ENCODE assay signal across 14 cellular contexts in genomic region chr1:116138277-116138792, GRCh38. TPM values are rescaled to one million over a fixed set of nuclear protein-coding genes. Genes with fewer than 3 reads are reported as not detected.
DNase-seq lines count a peak whose midpoint lies in the region; ATAC-seq and TF ChIP-seq lines count a peak whose summit lies in the region.
"Had no signal": no experiment of that assay in that cellular context is flagged by ENCODE, and none has a peak within 500 bp of the region (broad histone marks: within the 10 kb centered on the region; RNA-seq: fewer than 3 reads in every experiment).

No MANE protein-coding gene starts in this region.

- H3K27me3 ChIP-seq in KMS-11 (ENCODE audit: insufficient read depth, low read depth) (no peaks in the 10 kb centered on the region), adipocyte (replicated peaks; ENCODE audit: control insufficient read depth, insufficient read depth, low read length) (no peaks in the 10 kb centered on the region), osteoblast (ENCODE audit: insufficient read depth, low read length) (no peaks in the 10 kb centered on the region)
- H3K27me3 ChIP-seq: dorsolateral prefrontal cortex, left lung, Peyer's patch had no signal

- no peak overlapping the region for H3K9ac ChIP-seq in KMS-11
- H3K9ac ChIP-seq in adipocyte (ENCODE audit: low read length) = peak overlapping the region; percentile 73

- H3K4me2 ChIP-seq in KMS-11 (0 out of 2 replicates have a peak overlapping the region, but pooled peaks have one; percentile 29), osteoblast (ENCODE audit: insufficient read depth, low read length) (peak overlapping the region; percentile 75)

- ATAC-seq in activated CD4-positive, alpha-beta T cell treated with anti-CD3 and anti-CD28 coated beads for 36 hours = no peak
- no peak for ATAC-seq in HG03565 (IDR thresholded peaks at IDR 0.05; ENCODE audit: unreplicated experiment)

- H3K27me3 Mint-ChIP-seq in activated CD4-positive, alpha-beta T cell treated with anti-CD3 and anti-CD28 coated beads for 36 hours = peaks cover 2% of the 10 kb centered on the region
- H3K27me3 Mint-ChIP-seq in activated CD4-positive, alpha-beta T cell treated with anti-CD3 and anti-CD28 coated beads, Interleukin-2, amount 10 ng/mL, durations not matched to agents 24 days and 14 days = peaks cover 19% of the 10 kb centered on the region

- H3K36me3 ChIP-seq in KMS-11 (ENCODE audit: insufficient read depth) (no peaks in the 10 kb centered on the region), adipocyte (ENCODE audit: control insufficient read depth, insufficient read depth, low read length, severe bottlenecking) (no peaks in the 10 kb centered on the region), osteoblast (ENCODE audit: insufficient read depth, low read length) (no peaks in the 10 kb centered on the region)
- H3K36me3 ChIP-seq: left lung, Peyer's patch had no signal

- no peaks in the 10 kb centered on the region for H3K79me2 ChIP-seq in KMS-11 (ENCODE audit: insufficient read depth, low read depth)
- H3K79me2 ChIP-seq in osteoblast (ENCODE audit: insufficient read depth, low read length) = no peaks in the 10 kb centered on the region

- no peaks in the 10 kb centered on the region for H3K9me3 Mint-ChIP-seq in activated CD4-positive, alpha-beta T cell treated with anti-CD3 and anti-CD28 coated beads for 36 hours (ENCODE audit: low read depth)
- H3K9me3 Mint-ChIP-seq in activated CD4-positive, alpha-beta T cell treated with anti-CD3 and anti-CD28 coated beads, Interleukin-2, amount 10 ng/mL, durations not matched to agents 24 days and 14 days = no peaks in the 10 kb centered on the region
- H3K9me3 Mint-ChIP-seq: T-helper 1 cell treated with Interleukin-12 subunit alpha and Interleukin-12 subunit beta and Interleukin-4 antibody, amounts not matched to agents 30 μg/mL and 1 μg/mL, for 36 hours had no signal

- H3K27ac Mint-ChIP-seq in activated CD4-positive, alpha-beta T cell treated with anti-CD3 and anti-CD28 coated beads for 36 hours = peak overlapping the region; percentile 84
- no peak overlapping the region for H3K27ac Mint-ChIP-seq in activated CD4-positive, alpha-beta T cell treated with anti-CD3 and anti-CD28 coated beads, Interleukin-2, amount 10 ng/mL, durations not matched to agents 24 days and 14 days

- H3K4me1 ChIP-seq in KMS-11 (ENCODE audit: low read depth, poor library complexity, severe bottlenecking) (peaks cover 12% of the 10 kb centered on the region), adipocyte (ENCODE audit: control insufficient read depth, insufficient read depth, low read length) (no peaks in the 10 kb centered on the region), osteoblast (ENCODE audit: insufficient read depth, low read length) (no peaks in the 10 kb centered on the region)
- H3K4me1 ChIP-seq: Caco-2 had no signal

- H4K20me1 ChIP-seq in KMS-11 (ENCODE audit: insufficient read depth) (no peaks in the 10 kb centered on the region), osteoblast (ENCODE audit: insufficient read depth, low read length) (no peaks in the 10 kb centered on the region)

- no peak for DNase-seq in activated CD4-positive, alpha-beta T cell treated with anti-CD3 and anti-CD28 coated beads for 36 hours
- DNase-seq in activated CD4-positive, alpha-beta T cell treated with anti-CD3 and anti-CD28 coated beads, Interleukin-2, amount 10 ng/mL, durations not matched to agents 24 days and 14 days = no peak
- DNase-seq in adipocyte (ENCODE audit: low read depth) = no peak
- DNase-seq in osteoblast (ENCODE audit: insufficient read length, low spot score, missing footprints) = no peak
- DNase-seq in NCI-H1694 treated with DMSO at 0.1 percent for 48 hours (lab: John Stamatoyannopoulos, UW) = no peak
- no peak for DNase-seq in inferior parietal cortex (ENCODE audit: extremely low spot score)

- intact Hi-C loops in activated CD4-positive, alpha-beta T cell treated with anti-CD3 and anti-CD28 coated beads for 36 hours (cut with DNase I, micrococcal nuclease) = loop anchor here (2.0 to 5.0 kb wide), 3 partner anchors 239 to 916 kb away; partner anchors contain the start of gene CD58 (in 1 of the 2)
- intact Hi-C loops in activated CD4-positive, alpha-beta T cell treated with anti-CD3 and anti-CD28 coated beads, Interleukin-2, amount 10 ng/mL, durations not matched to agents 24 days and 14 days (cut with micrococcal nuclease) = loop anchor here (2.0 kb wide), 2 partner anchors 236 to 458 kb away; no protein-coding TSS in a partner anchor

- TF ChIP-seq CTCF in KMS-11 (conservative IDR thresholded peaks at IDR 0.05; ENCODE audit: low read depth, low read length) = no peak
- no peak for TF ChIP-seq CTCF in osteoblast (IDR thresholded peaks at IDR 0.05; ENCODE audit: extremely low read depth, low read depth, low read length)

- H3K4me1 Mint-ChIP-seq in activated CD4-positive, alpha-beta T cell treated with anti-CD3 and anti-CD28 coated beads for 36 hours = peaks cover 12% of the 10 kb centered on the region
- H3K4me1 Mint-ChIP-seq in activated CD4-positive, alpha-beta T cell treated with anti-CD3 and anti-CD28 coated beads, Interleukin-2, amount 10 ng/mL, durations not matched to agents 24 days and 14 days = peaks cover 8% of the 10 kb centered on the region

- no peak overlapping the region for H3K27ac ChIP-seq in KMS-11
- no peak overlapping the region for H3K27ac ChIP-seq in osteoblast (ENCODE audit: low read depth, low read length)

- H2AFZ ChIP-seq in KMS-11 (ENCODE audit: low read depth) (peak overlapping the region; percentile 94), osteoblast (ENCODE audit: low read length) (peak overlapping the region; percentile 92)

- peak overlapping the region; percentile 36 for H3K4me3 Mint-ChIP-seq in activated CD4-positive, alpha-beta T cell treated with anti-CD3 and anti-CD28 coated beads for 36 hours
- no peak overlapping the region for H3K4me3 Mint-ChIP-seq in activated CD4-positive, alpha-beta T cell treated with anti-CD3 and anti-CD28 coated beads, Interleukin-2, amount 10 ng/mL, durations not matched to agents 24 days and 14 days

- H3K9me3 ChIP-seq in adipocyte (ENCODE audit: control insufficient read depth, low read length) (peaks cover under 1% of the 10 kb centered on the region), osteoblast (ENCODE audit: low read depth, low read length) (no peaks in the 10 kb centered on the region)
- H3K9me3 ChIP-seq: Caco-2, left lung, Peyer's patch had no signal

- H3K4me3 ChIP-seq in KMS-11 (IDR thresholded peaks at IDR 0.05; ENCODE audit: insufficient read depth, low read depth, low read length) = no peak overlapping the region
- H3K4me3 ChIP-seq in adipocyte (ENCODE audit: low read length) = no peak overlapping the region
- H3K4me3 ChIP-seq in osteoblast (ENCODE audit: insufficient read depth, low read length) = no peak overlapping the region
- H3K4me3 ChIP-seq: left lung had no signal

- no peaks in the 10 kb centered on the region for H3K36me3 Mint-ChIP-seq in activated CD4-positive, alpha-beta T cell treated with anti-CD3 and anti-CD28 coated beads for 36 hours (ENCODE audit: low read depth)
- H3K36me3 Mint-ChIP-seq in activated CD4-positive, alpha-beta T cell treated with anti-CD3 and anti-CD28 coated beads, Interleukin-2, amount 10 ng/mL, durations not matched to agents 24 days and 14 days (ENCODE audit: low read depth) = no peaks in the 10 kb centered on the region

- POLR2A ChIA-PET in activated CD4-positive, alpha-beta T cell treated with anti-CD3 and anti-CD28 coated beads for 36 hours (lab: Charles Lee) = no interaction called here

- CTCF ChIA-PET in activated CD4-positive, alpha-beta T cell treated with anti-CD3 and anti-CD28 coated beads for 36 hours (lab: Charles Lee) = interaction anchor here (0.7 to 6.6 kb wide), 45 partner anchors 9 to 375 kb away, joined by 3 to 178 read pairs (median 6); no protein-coding TSS in a partner anchor

RNA-seq across cellular contexts. Expression of gene MAB21L3, which starts 27.1 kb away (rescaled TPM):
- total RNA-seq in activated CD4-positive, alpha-beta T cell treated with anti-CD3 and anti-CD28 coated beads for 36 hours = not detected
- not detected in 2 replicates for total RNA-seq in activated CD4-positive, alpha-beta T cell treated with anti-CD3 and anti-CD28 coated beads, Interleukin-2, amount 10 ng/mL, durations not matched to agents 24 days and 14 days
- total RNA-seq in osteoblast = 0.29 and 0.36 TPM in 2 replicates
- total RNA-seq: sciatic nerve had no signal
